Comparison of ENCODE assay signal across 14 cellular contexts in the genomic region with DNA sequence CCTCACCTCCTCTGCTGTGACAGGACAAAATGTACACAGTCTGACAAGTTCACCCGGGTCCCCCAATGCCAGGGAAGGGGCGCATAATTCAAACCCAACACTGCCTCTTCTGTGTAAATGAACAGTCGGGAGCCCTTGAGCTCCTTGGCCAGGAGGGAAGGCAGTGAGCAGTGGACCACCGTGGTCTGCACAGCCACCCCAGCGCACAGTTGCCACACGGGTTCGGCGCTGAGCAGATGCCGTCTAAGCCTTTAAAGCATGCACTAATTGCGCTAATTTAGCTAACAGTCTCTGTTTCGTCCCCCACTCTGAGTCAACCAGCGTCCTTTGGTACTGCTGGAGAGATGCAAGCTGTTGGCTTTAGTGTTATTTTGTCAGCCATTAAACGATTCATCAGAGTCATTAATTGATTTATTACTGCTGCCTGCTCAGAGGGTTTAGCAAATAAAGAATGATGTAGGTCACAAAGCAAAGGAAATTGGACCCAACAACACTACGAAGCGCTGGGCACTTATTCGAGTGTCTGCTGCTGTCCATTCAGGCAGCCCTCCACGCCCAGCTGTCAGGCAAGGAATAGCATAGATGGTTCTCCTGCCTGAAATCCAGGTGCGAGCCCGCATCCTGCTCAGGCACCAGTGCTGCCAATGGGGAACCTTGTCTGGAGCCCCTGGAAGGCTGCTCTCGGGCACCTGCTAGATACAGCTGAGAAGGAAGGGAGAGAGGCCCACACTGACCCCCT.
DNase-seq lines count a peak whose midpoint lies in the region; ATAC-seq and TF ChIP-seq lines count a peak whose summit lies in the region.
"Had no signal": no experiment of that assay in that cellular context is flagged by ENCODE, and none has a peak within 500 bp of the region (broad histone marks: within the 10 kb centered on the region; RNA-seq: fewer than 3 reads in every experiment).

No MANE protein-coding gene starts in this region.

- intact Hi-C loops in testis (cut with DNase I; ENCODE audit: low total_unique reads), result no loop called here

- no peaks in the 10 kb centered on the region for H3K9me3 Mint-ChIP-seq in activated CD8-positive, alpha-beta memory T cell treated with anti-CD3 and anti-CD28 coated beads, Interleukin-2, amount 10 ng/mL, durations not matched to agents 7 days and 5 days (ENCODE audit: low read depth)
- H3K9me3 Mint-ChIP-seq in immature natural killer cell, result no peaks in the 10 kb centered on the region
- H3K9me3 Mint-ChIP-seq: IgD-negative memory B cell had no signal

- H3K36me3 ChIP-seq in thymus (ENCODE audit: control insufficient read depth, insufficient read depth) (peaks cover 17% of the 10 kb centered on the region), testis (ENCODE audit: low read depth, missing control alignments) (no peaks in the 10 kb centered on the region)

- no peaks in the 10 kb centered on the region for H3K36me3 Mint-ChIP-seq in activated CD8-positive, alpha-beta memory T cell treated with anti-CD3 and anti-CD28 coated beads, Interleukin-2, amount 10 ng/mL, durations not matched to agents 7 days and 5 days
- no peaks in the 10 kb centered on the region for H3K36me3 Mint-ChIP-seq in immature natural killer cell
- H3K36me3 Mint-ChIP-seq: IgD-negative memory B cell had no signal

- H3K4me1 ChIP-seq in thymus (ENCODE audit: control insufficient read depth, insufficient read depth, low read length) (peaks cover 47% of the 10 kb centered on the region), testis (peaks cover 75% of the 10 kb centered on the region)

- no peaks in the 10 kb centered on the region for H3K27me3 Mint-ChIP-seq in activated CD8-positive, alpha-beta memory T cell treated with anti-CD3 and anti-CD28 coated beads, Interleukin-2, amount 10 ng/mL, durations not matched to agents 7 days and 5 days
- H3K27me3 Mint-ChIP-seq in immature natural killer cell (ENCODE audit: low read depth in 3 of 3), result peaks cover 0 to 6% (median 2%) of the 10 kb centered on the region in 3 donors
- H3K27me3 Mint-ChIP-seq: IgD-negative memory B cell had no signal

- H3K4me1 Mint-ChIP-seq in activated CD8-positive, alpha-beta memory T cell treated with anti-CD3 and anti-CD28 coated beads, Interleukin-2, amount 10 ng/mL, durations not matched to agents 7 days and 5 days, result peaks cover 81% of the 10 kb centered on the region
- peaks cover 93 to 100% of the 10 kb centered on the region in 2 donors for H3K4me1 Mint-ChIP-seq in immature natural killer cell

- CTCF ChIA-PET in activated CD8-positive, alpha-beta memory T cell treated with anti-CD3 and anti-CD28 coated beads, Interleukin-2, amount 10 ng/mL, durations not matched to agents 7 days and 5 days (lab: Charles Lee), result interaction anchor here (0.7 to 1.3 kb wide), 3 partner anchors 24 to 198 kb away, joined by 3 to 4 read pairs (median 4); no protein-coding TSS in a partner anchor
- CTCF ChIA-PET in RWPE1 (lab: Yijun Ruan, JAX), result interaction anchor here (0.7 kb wide), 1 partner anchor 18 kb away, joined by 3 read pairs; no protein-coding TSS in a partner anchor

- H3K27ac Mint-ChIP-seq in activated CD8-positive, alpha-beta memory T cell treated with anti-CD3 and anti-CD28 coated beads, Interleukin-2, amount 10 ng/mL, durations not matched to agents 7 days and 5 days, result peak overlapping the region; percentile 16
- H3K27ac Mint-ChIP-seq in immature natural killer cell, result peak overlapping the region; percentile 28 to 79 (median 76)
- H3K27ac Mint-ChIP-seq: IgD-negative memory B cell had no signal

- WGBS in thymus, result 90% methylated on average over 20 of the region's 20 CpGs
- 81 to 82% methylated on average over 19 to 20 of the region's 20 CpGs for WGBS in testis, 2 donors

- no peaks in the 10 kb centered on the region for H3K27me3 ChIP-seq in thymus (ENCODE audit: control insufficient read depth, insufficient read depth)
- H3K27me3 ChIP-seq in testis, result no peaks in the 10 kb centered on the region

- no peak for ATAC-seq in activated CD8-positive, alpha-beta memory T cell treated with anti-CD3 and anti-CD28 coated beads, Interleukin-2, amount 10 ng/mL, durations not matched to agents 7 days and 5 days
- ATAC-seq: HCT116 had no signal

- POLR2A ChIA-PET in RWPE1 (lab: Yijun Ruan, JAX; ENCODE audit: low non-redundant PET), result no interaction called here

- H3K27ac ChIP-seq in RWPE1 (peak overlapping the region; percentile 13; the same call in 1 of the 2 replicates), thymus (ENCODE audit: low read depth) (peak overlapping the region; percentile 9), testis (peak overlapping the region in 1 of 2 donors; percentile 56)

- H3K4me3 ChIP-seq in thymus (ENCODE audit: low read length), result no peak overlapping the region
- H3K4me3 ChIP-seq in testis, result no peak overlapping the region
- H3K4me3 ChIP-seq: skin epidermis had no signal

- H3K4me3 Mint-ChIP-seq in activated CD8-positive, alpha-beta memory T cell treated with anti-CD3 and anti-CD28 coated beads, Interleukin-2, amount 10 ng/mL, durations not matched to agents 7 days and 5 days, result no peak overlapping the region
- H3K4me3 Mint-ChIP-seq in immature natural killer cell, result peak overlapping the region in 4 of 5 donors; percentile 60 to 70 (median 62)
- H3K4me3 Mint-ChIP-seq: IgD-negative memory B cell had no signal

- no peaks in the 10 kb centered on the region for H3K9me3 ChIP-seq in thymus (ENCODE audit: control insufficient read depth)
- no peaks in the 10 kb centered on the region for H3K9me3 ChIP-seq in testis

- TF ChIP-seq POLR2A in testis (IDR thresholded peaks at IDR 0.05), result no peak

- DNase-seq in activated CD8-positive, alpha-beta memory T cell treated with anti-CD3 and anti-CD28 coated beads, Interleukin-2, amount 10 ng/mL, durations not matched to agents 7 days and 5 days, result no peak
- no peak for DNase-seq in activated CD8-positive, alpha-beta memory T cell treated with anti-CD3 and anti-CD28 coated beads for 24 hours
- no peak for DNase-seq in RWPE1 (ENCODE audit: low spot score)
- no peak for DNase-seq in immature natural killer cell
- DNase-seq in COR-L47 (lab: John Stamatoyannopoulos, UW), result no peak
- no peak for DNase-seq in testis
- DNase-seq in stimulated activated CD4-positive, alpha-beta T cell treated with anti-CD3 and anti-CD28 coated beads, Interleukin-2, amount 100 ng/mL, for 48 hours, result no peak
- DNase-seq: activated CD4-positive, CD25-positive, alpha-beta regulatory T cell; EL; NCI-H226 had no signal

- TF ChIP-seq CTCF in RWPE1 (conservative IDR thresholded peaks at IDR 0.05; ENCODE audit: low read depth) (no peak), testis (IDR thresholded peaks at IDR 0.05) (no peak)
